ENCODE assay signal across 13 cellular contexts in genomic region chr7:148708026-148708685, GRCh38. TPM values are rescaled to one million over a fixed set of nuclear protein-coding genes. Genes with fewer than 3 reads are reported as not detected.
DNase-seq lines count a peak whose midpoint lies in the region; ATAC-seq, FAIRE-seq and TF ChIP-seq lines count a peak whose summit lies in the region.
"Had no signal": no experiment of that assay in that cellular context is flagged by ENCODE, and none has a peak within 500 bp of the region (broad histone marks: within the 10 kb centered on the region; RNA-seq: fewer than 3 reads in every experiment).

No MANE protein-coding gene starts in this region.

- H3K56ac ChIP-seq in H1 (replicated peaks; ENCODE audit: insufficient read length, low read depth, low read length) = no peak overlapping the region

- no peaks in the 10 kb centered on the region for H3K36me3 Mint-ChIP-seq in activated T-cell treated with anti-CD3 and anti-CD28 coated beads, Interleukin-2, amount 50 U/mL, for 72 hours (ENCODE audit: insufficient read depth in 2 of 2)

- H3K4me1 Mint-ChIP-seq in activated T-cell treated with anti-CD3 and anti-CD28 coated beads, Interleukin-2, amount 50 U/mL, for 72 hours (ENCODE audit: low read depth) = peaks cover 91% of the 10 kb centered on the region

- TF ChIP-seq EP300 in H1 (IDR thresholded peaks at IDR 0.05; ENCODE audit: borderline replicate concordance in 1 of 2, low read depth in 2 of 2, low read length in 2 of 2) = no peak

- no peaks in the 10 kb centered on the region for H3K23me2 ChIP-seq in H1 (ENCODE audit: low read depth, low read length)

- H3K79me2 ChIP-seq in H1 (ENCODE audit: control insufficient read depth in 1 of 2, insufficient read depth in 2 of 2, low read length in 2 of 2) (peaks cover 49 to 100% of the 10 kb centered on the region in 2 experiments), smooth muscle cell (ENCODE audit: low read depth) (peaks cover 100% of the 10 kb centered on the region)

- H4K5ac ChIP-seq in H1 (ENCODE audit: insufficient read length, low read depth, low read length) = no peak overlapping the region

- intact Hi-C loops in colonic mucosa (cut with DNase I) = no loop called here

- FAIRE-seq in H1 (lab: Jason Lieb, UNC) = no peak
- FAIRE-seq: bronchial epithelial cell, islet of Langerhans had no signal

- H2BK12ac ChIP-seq in H1 (ENCODE audit: low read depth, low read length) = no peak overlapping the region

- peaks cover 7% of the 10 kb centered on the region; the same call in 1 of the 2 replicates for H3K79me1 ChIP-seq in H1 (ENCODE audit: low read depth, low read length)

- H4K91ac ChIP-seq in H1 (replicated peaks; ENCODE audit: insufficient read length, low read length) = no peak overlapping the region

- H4K20me1 ChIP-seq in H1 (replicated peaks in 1 of 2; ENCODE audit: control insufficient read depth in 1 of 2, insufficient read depth in 2 of 2, low read length in 2 of 2) = peaks cover 12 to 15% of the 10 kb centered on the region in 2 experiments
- peaks cover 100% of the 10 kb centered on the region for H4K20me1 ChIP-seq in smooth muscle cell (ENCODE audit: low read depth)

- no peaks in the 10 kb centered on the region for H3K27me3 Mint-ChIP-seq in activated T-cell treated with anti-CD3 and anti-CD28 coated beads, Interleukin-2, amount 50 U/mL, for 72 hours (ENCODE audit: low read depth)

- H3K9me3 Mint-ChIP-seq in activated T-cell treated with anti-CD3 and anti-CD28 coated beads, Interleukin-2, amount 50 U/mL, for 72 hours = no peaks in the 10 kb centered on the region
- H3K9me3 Mint-ChIP-seq: T-helper 2 cell treated with Interferon-gamma antibody and Interleukin-4, amounts not matched to agents 5 μg/mL and 100 μg/mL, for 36 hours had no signal

- H2AK5ac ChIP-seq in H1 (ENCODE audit: low read depth, low read length) = no peak overlapping the region

- WGBS in H1 (ENCODE audit: extremely low coverage in 1 of 2, insufficient coverage in 1 of 2, insufficient read length in 1 of 2, insufficient replicate concordance in 2 of 2, low coverage in 1 of 2, low lambda C conversion rate in 2 of 2, missing lambda C conversion rate in 1 of 2), 2 experiments = 87% methylated on average over 6 of the region's 6 CpGs; no CpG with 5 or more reads in 1 of the 2 experiments
- 74% methylated on average over 6 of the region's 6 CpGs for WGBS in smooth muscle cell (ENCODE audit: low lambda C conversion rate)

- H3K4me3 ChIP-seq in NB4 (ENCODE audit: low read depth, low read length) (no peak overlapping the region), H1 (ENCODE audit: extremely low read depth in 1 of 4, insufficient read depth in 2 of 4, low read depth in 3 of 4, low read length in 4 of 4) (no peak overlapping the region), smooth muscle cell (no peak overlapping the region), colonic mucosa (no peak overlapping the region)

- H3K9me3 ChIP-seq in H1 (ENCODE audit: insufficient read depth in 2 of 2, low read depth in 1 of 2, low read length in 1 of 2) (no peaks in the 10 kb centered on the region), smooth muscle cell (replicated peaks; ENCODE audit: low read depth) (no peaks in the 10 kb centered on the region), colonic mucosa (no peaks in the 10 kb centered on the region)

- no peaks in the 10 kb centered on the region for H3K36me3 ChIP-seq in H1 (ENCODE audit: control insufficient read depth in 2 of 4, insufficient read depth in 4 of 4, low read length in 3 of 4)
- H3K36me3 ChIP-seq in smooth muscle cell (ENCODE audit: low read depth) = no peaks in the 10 kb centered on the region
- H3K36me3 ChIP-seq in colonic mucosa = no peaks in the 10 kb centered on the region

- H3K4me2 ChIP-seq in H1 (ENCODE audit: insufficient read depth in 1 of 2, low read depth in 2 of 2, low read length in 2 of 2) (0 out of 4 replicates have a peak overlapping the region, but pooled peaks have one; percentile 8 to 12), smooth muscle cell (peak overlapping the region; percentile 55)

- CTCF ChIA-PET in H1 (lab: Charles Lee; ENCODE audit: partially characterized antibody) = interaction anchor here (0.8 to 1.9 kb wide), 3 partner anchors 13 to 93 kb away, joined by 3 to 6 read pairs (median 4); no protein-coding TSS in a partner anchor

- H3K9ac ChIP-seq in H1 (replicated peaks in 1 of 4; ENCODE audit: extremely low read depth in 1 of 4, low read depth in 3 of 4, low read length in 3 of 4) = peak overlapping the region in 1 of 4 experiments; percentile 10; a peak in 1 of 7 replicates
- no peak overlapping the region for H3K9ac ChIP-seq in smooth muscle cell (ENCODE audit: low read depth)
- no peak overlapping the region for H3K9ac ChIP-seq in colonic mucosa (ENCODE audit: low read depth in 2 of 2, low read length in 2 of 2)

- no peak for TF ChIP-seq RAD21 in H1 (IDR thresholded peaks at IDR 0.05 in 1 of 2, conservative IDR thresholded peaks at IDR 0.05 in 1 of 2; ENCODE audit: low read depth in 2 of 2, low read length in 2 of 2)

- H2BK20ac ChIP-seq in H1 (ENCODE audit: low read length) = no peak overlapping the region

- TF ChIP-seq POLR2A in NB4 (IDR thresholded peaks at IDR 0.05; ENCODE audit: extremely low read depth, insufficient read length) = no peak
- TF ChIP-seq POLR2A in H1 (IDR thresholded peaks at IDR 0.05; ENCODE audit: control extremely low read depth in 1 of 2, low read depth in 2 of 2, low read length in 2 of 2) = no peak

- H2BK5ac ChIP-seq in H1 (ENCODE audit: low read depth, low read length) = peak overlapping the region; percentile 20; the same call in 1 of the 2 replicates

- H3K4me1 ChIP-seq in H1 (replicated peaks in 1 of 4; ENCODE audit: control insufficient read depth in 3 of 4, insufficient read depth in 4 of 4, low read length in 3 of 4) (peaks cover 0 to 21% (median 14%) of the 10 kb centered on the region in 4 experiments; a peak in 5 of 7 replicates), smooth muscle cell (ENCODE audit: low read depth) (peaks cover 26% of the 10 kb centered on the region), colonic mucosa (peaks cover 10% of the 10 kb centered on the region)

- no peaks in the 10 kb centered on the region for H3K27me3 ChIP-seq in H1 (replicated peaks in 1 of 4; ENCODE audit: control insufficient read depth in 3 of 4, extremely low read depth in 1 of 4, insufficient read depth in 3 of 4, low read length in 3 of 4)
- no peaks in the 10 kb centered on the region for H3K27me3 ChIP-seq in smooth muscle cell (ENCODE audit: low read depth)
- no peaks in the 10 kb centered on the region for H3K27me3 ChIP-seq in colonic mucosa

- H3K14ac ChIP-seq in H1 (ENCODE audit: insufficient read length) = no peak overlapping the region

- H3K27ac ChIP-seq in H1 (ENCODE audit: low read depth, low read length) = no peak overlapping the region
- peak overlapping the region; percentile 30 for H3K27ac ChIP-seq in smooth muscle cell (ENCODE audit: low read depth)
- H3K27ac ChIP-seq in colonic mucosa = no peak overlapping the region

- peak overlapping the region; percentile 13 for H3K27ac Mint-ChIP-seq in activated T-cell treated with anti-CD3 and anti-CD28 coated beads, Interleukin-2, amount 50 U/mL, for 72 hours
- H3K27ac Mint-ChIP-seq: T-helper 2 cell treated with Interferon-gamma antibody and Interleukin-4, amounts not matched to agents 5 μg/mL and 100 μg/mL, for 36 hours had no signal

- POLR2A ChIA-PET in H1 (lab: Charles Lee; ENCODE audit: partially characterized antibody) = interaction anchor here (1.2 to 3.1 kb wide), 2 partner anchors 9 to 20 kb away, joined by 5 to 17 read pairs; partner anchors contain the start of gene CUL1

- H3K4me3 Mint-ChIP-seq in activated T-cell treated with anti-CD3 and anti-CD28 coated beads, Interleukin-2, amount 50 U/mL, for 72 hours = peak overlapping the region in 1 of 2 donors; percentile 6
- H3K4me3 Mint-ChIP-seq: T-helper 2 cell treated with Interferon-gamma antibody and Interleukin-4, amounts not matched to agents 5 μg/mL and 100 μg/mL, for 36 hours had no signal

- no peak overlapping the region for H2BK15ac ChIP-seq in H1 (ENCODE audit: low read length)

- no peak for DNase-seq in activated T-cell treated with anti-CD3 and anti-CD28 coated beads, Interleukin-2, amount 50 U/mL, for 72 hours
- DNase-seq in activated T-cell treated with anti-CD3 and anti-CD28 coated beads for 4 hours (no peak), NB4 (ENCODE audit: low read depth) (peak; percentile 51), H1 (ENCODE audit: low read depth in 1 of 2, low spot score in 2 of 2) (no peak), smooth muscle cell (lab: John Stamatoyannopoulos, UW; ENCODE audit: unreplicated experiment) (no peak), occipital lobe (lab: John Stamatoyannopoulos, UW) (no peak), colonic mucosa (no peak)
- DNase-seq: NCI-H774 had no signal

- no peak overlapping the region for H2BK120ac ChIP-seq in H1 (replicated peaks; ENCODE audit: low read depth, low read length)

- no peak for TF ChIP-seq CTCF in NB4 (IDR thresholded peaks at IDR 0.05; ENCODE audit: low read depth, low read length)
- no peak for TF ChIP-seq CTCF in H1 (IDR thresholded peaks at IDR 0.05; ENCODE audit: control extremely low read depth in 1 of 3, insufficient read depth in 1 of 3, low read depth in 1 of 3, low read length in 3 of 3)
- no peak for TF ChIP-seq CTCF in smooth muscle cell (IDR thresholded peaks at IDR 0.05; ENCODE audit: borderline replicate concordance, insufficient read depth, poor library complexity, severe bottlenecking)
- no peak for TF ChIP-seq CTCF in colonic mucosa (IDR thresholded peaks at IDR 0.05)

- H4K8ac ChIP-seq in H1 (ENCODE audit: extremely low read depth, insufficient read depth, low read length) = no peak overlapping the region

- no peak overlapping the region for H3K18ac ChIP-seq in H1 (ENCODE audit: extremely low read depth, low read length)

- H3K23ac ChIP-seq in H1 (ENCODE audit: insufficient read length) = no peak overlapping the region

- no peak for ATAC-seq in activated T-cell treated with anti-CD3 and anti-CD28 coated beads, Interleukin-2, amount 50 U/mL, for 72 hours (replicated peaks in 1 of 2)
- no peak for ATAC-seq in HG03108 (IDR thresholded peaks at IDR 0.05; ENCODE audit: unreplicated experiment)
- ATAC-seq: HCT116 had no signal

- no peak overlapping the region for H3K4ac ChIP-seq in H1 (replicated peaks; ENCODE audit: insufficient read length, low read depth, low read length)

- no peak overlapping the region for H2AFZ ChIP-seq in H1 (ENCODE audit: low read length)
- no peak overlapping the region for H2AFZ ChIP-seq in smooth muscle cell (ENCODE audit: low read depth)

- H3F3A ChIP-seq in smooth muscle cell (ENCODE audit: low read depth) = peaks cover 10% of the 10 kb centered on the region

RNA-seq across cellular contexts. Expression of gene CUL1, which starts 9.5 kb away (rescaled TPM):
- total RNA-seq in activated T-cell treated with anti-CD3 and anti-CD28 coated beads, Interleukin-2, amount 50 U/mL, for 72 hours = 10 to 100 TPM; 66.6 to 68.6 TPM
- 76.1 and 77.3 TPM in 2 replicates for total RNA-seq in H1 (2021; fragmentation: NEBNext Ultra II Directional; extraction: Animal tissue kit (Norgen Biotek cat#: 25700))
- polyA plus RNA-seq in H1 (2011; rRNA removed) (24.1 and 33.0 TPM in 2 replicates), smooth muscle cell (34.3 and 38.2 TPM in 2 replicates)
- polyA plus RNA-seq in H1 (2011; cell fraction: cytosol; rRNA removed) = 40.3 TPM
- 26.6 TPM for polyA plus RNA-seq in H1 (2011; cell fraction: nucleus; rRNA removed)
- 50.5 to 72.3 TPM (median 56.1 TPM) in 4 replicates for polyA plus RNA-seq in H1 (2012, experiment 1 of 2)
- polyA plus RNA-seq in H1 (2012, experiment 2 of 2) = 5.4 TPM
- 44.6 TPM for polyA plus RNA-seq in H1 (2013, experiment 1 of 2)
- 45.3 TPM for polyA plus RNA-seq in H1 (2013, experiment 2 of 2)
- 44.6 and 50.3 TPM in 2 replicates for polyA minus RNA-seq in H1 (2011; rRNA and poly(A)+ RNA removed)
- 28.3 TPM for polyA minus RNA-seq in H1 (2011; cell fraction: cytosol; rRNA and poly(A)+ RNA removed)
- polyA minus RNA-seq in H1 (2011; cell fraction: nucleus; rRNA and poly(A)+ RNA removed) = 33.1 TPM
- total RNA-seq in smooth muscle cell (44.8 and 58.1 TPM in 2 replicates), occipital lobe (60.2 TPM), colonic mucosa (10 to 100 TPM; 36.2 to 36.9 TPM)
